In genomic region chr10:102632394-102633062, GRCh38 we compare ENCODE assay signal across 8 cellular contexts. TPM values are rescaled to one million over a fixed set of nuclear protein-coding genes. Genes with fewer than 3 reads are reported as not detected.
A peak's percentile ranks its signal among the peaks of the same experiment; 100 is the strongest.
DNase-seq lines count a peak whose midpoint lies in the region; ATAC-seq and TF ChIP-seq lines count a peak whose summit lies in the region.
"Had no signal": no experiment of that assay in that cellular context is flagged by ENCODE, and none has a peak within 500 bp of the region (broad histone marks: within the 10 kb centered on the region; RNA-seq: fewer than 3 reads in every experiment).

No MANE protein-coding gene starts in this region.

- peak overlapping the region; percentile 57 for H3K4me3 Mint-ChIP-seq in activated T-helper 17 cell treated with anti-CD3 and anti-CD28 coated beads, Interleukin-2, amount 50 U/mL, for 72 hours
- no peak overlapping the region for H3K4me3 Mint-ChIP-seq in Caco-2 (ENCODE audit: unreplicated experiment)

- peaks cover 31% of the 10 kb centered on the region for H3K4me1 Mint-ChIP-seq in activated T-helper 17 cell treated with anti-CD3 and anti-CD28 coated beads, Interleukin-2, amount 50 U/mL, for 72 hours
- peaks cover 44% of the 10 kb centered on the region for H3K4me1 Mint-ChIP-seq in Caco-2 (ENCODE audit: low read depth, unreplicated experiment)

- H2BK15ac ChIP-seq in IMR-90 (ENCODE audit: low read depth, low read length), result peak overlapping the region; percentile 91

- H3K9me1 ChIP-seq in IMR-90 (ENCODE audit: insufficient read depth, low read length), result peaks cover 47% of the 10 kb centered on the region

- no peaks in the 10 kb centered on the region for H3K27me3 Mint-ChIP-seq in activated T-helper 17 cell treated with anti-CD3 and anti-CD28 coated beads, Interleukin-2, amount 50 U/mL, for 72 hours
- H3K27me3 Mint-ChIP-seq in Caco-2 (ENCODE audit: insufficient read depth, unreplicated experiment), result no peaks in the 10 kb centered on the region

- H2BK20ac ChIP-seq in IMR-90 (ENCODE audit: low read depth, low read length), result peak overlapping the region; percentile 94

- peak overlapping the region; percentile 66 for H3K9ac ChIP-seq in IMR-90 (ENCODE audit: low read depth, low read length)

- H3K4ac ChIP-seq in IMR-90 (ENCODE audit: low read depth, low read length), result peak overlapping the region; percentile 98

- CTCF ChIA-PET in IMR-90 (lab: Yijun Ruan, JAX) (interaction anchor here (0.7 to 0.9 kb wide), 4 partner anchors 9 to 52 kb away, joined by 3 read pairs; no protein-coding TSS in a partner anchor), Caco-2 (lab: Charles Lee) (no interaction called here)

- no peaks in the 10 kb centered on the region for H3K27me3 ChIP-seq in IMR-90 (ENCODE audit: control insufficient read depth, insufficient read depth, low read length)
- no peaks in the 10 kb centered on the region for H3K27me3 ChIP-seq in Caco-2 (replicated peaks; ENCODE audit: control insufficient read depth, insufficient read depth, low read length)

- DNase-seq in IMR-90 (peak; percentile 52), left cardiac atrium (peak; percentile 40), AG08396 (ENCODE audit: low spot score) (no peak), Caco-2 (no peak)
- no peak for DNase-seq in stimulated activated naive CD8-positive, alpha-beta T cell treated with anti-CD3 and anti-CD28 coated beads, Interleukin-15, Interleukin-2, amounts not matched to agents 100 U/mL and 50 U/mL, for 24 hours

- H3K56ac ChIP-seq in IMR-90 (ENCODE audit: extremely low read depth, insufficient read depth, low read length), result peak overlapping the region; percentile 98

- BruUV-seq in IMR-90 (replicated peaks; lab: Mats Ljungman, UMichigan) (no TSS peak), Caco-2 (replicated peaks; lab: Mats Ljungman, UMichigan) (no TSS peak)

- ATAC-seq in IMR-90 (ENCODE audit: low read depth) (peak; percentile 9), left cardiac atrium (peak; percentile 48 to 64), GM21447 (IDR thresholded peaks at IDR 0.05; ENCODE audit: unreplicated experiment) (no peak)
- ATAC-seq in activated T-helper 17 cell treated with anti-CD3 and anti-CD28 coated beads, Interleukin-2, amount 50 U/mL, for 72 hours (replicated peaks), result peak; percentile 35
- ATAC-seq in stimulated activated naive CD8-positive, alpha-beta T cell treated with anti-CD3 and anti-CD28 coated beads, Interleukin-15, Interleukin-2, amounts not matched to agents 100 U/mL and 50 U/mL, for 24 hours, result peak; percentile 62
- ATAC-seq: K562 had no signal

- peak overlapping the region; percentile 96 for H3K27ac ChIP-seq in IMR-90 (ENCODE audit: insufficient read depth, low read length)

- H2BK120ac ChIP-seq in IMR-90 (ENCODE audit: low read depth, low read length), result peak overlapping the region; percentile 99

- peak overlapping the region; percentile 63 for H4K5ac ChIP-seq in IMR-90 (ENCODE audit: low read depth, low read length)

- H3K9me3 ChIP-seq in IMR-90 (ENCODE audit: control insufficient read depth, insufficient read depth, low read length), result no peaks in the 10 kb centered on the region
- no peaks in the 10 kb centered on the region for H3K9me3 ChIP-seq in Caco-2

- no peak for TF ChIP-seq RAD21 in IMR-90 (IDR thresholded peaks at IDR 0.05; ENCODE audit: low read length)

- H4K20me1 ChIP-seq in IMR-90 (ENCODE audit: insufficient read depth, low read length), result no peaks in the 10 kb centered on the region

- POLR2A ChIA-PET in IMR-90 (lab: Charles Lee; ENCODE audit: unreplicated experiment) (no interaction called here), Caco-2 (lab: Charles Lee) (interaction anchor here (0.6 kb wide), 1 partner anchor 458 kb away, joined by 4 read pairs; no protein-coding TSS in a partner anchor)

- peak overlapping the region; percentile 74 to 90 for H4K8ac ChIP-seq in IMR-90 (ENCODE audit: low read depth in 2 of 2, low read length in 2 of 2)

- H2AK9ac ChIP-seq in IMR-90 (replicated peaks; ENCODE audit: low read depth, low read length, poor library complexity), result peak overlapping the region; percentile 86

- peak overlapping the region; percentile 3 for H2AFZ ChIP-seq in IMR-90 (replicated peaks; ENCODE audit: low read length, poor library complexity)

- in situ Hi-C loops in IMR-90 (cut with MboI; ENCODE audit: low sequenced_read_pairs), result no loop called here

- peak overlapping the region; percentile 93 for H3K27ac Mint-ChIP-seq in activated T-helper 17 cell treated with anti-CD3 and anti-CD28 coated beads, Interleukin-2, amount 50 U/mL, for 72 hours
- H3K27ac Mint-ChIP-seq in Caco-2 (ENCODE audit: unreplicated experiment), result no peak overlapping the region

- peak overlapping the region; percentile 100 for H2BK5ac ChIP-seq in IMR-90 (ENCODE audit: low read depth, low read length, poor library complexity, severe bottlenecking)

- no CpG with 5 or more reads among the region's 3 CpGs for WGBS in IMR-90 (ENCODE audit: extremely low coverage in 2 of 2, insufficient read length in 1 of 2), 2 experiments

- H3K4me2 ChIP-seq in IMR-90 (ENCODE audit: low read depth, low read length), result peak overlapping the region; percentile 40

- no peak for TF ChIP-seq CTCF in IMR-90 (conservative IDR thresholded peaks at IDR 0.05; ENCODE audit: low read depth, low read length)
- no peak for TF ChIP-seq CTCF in Caco-2 (IDR thresholded peaks at IDR 0.05; ENCODE audit: insufficient read depth in 1 of 2, low read depth in 1 of 2, low read length in 1 of 2, severe bottlenecking in 1 of 2, unreplicated experiment in 1 of 2)

- peak overlapping the region; percentile 65 for H3K18ac ChIP-seq in IMR-90 (ENCODE audit: low read depth, low read length)

- TF ChIP-seq POLR2A in IMR-90 (IDR thresholded peaks at IDR 0.05; ENCODE audit: low read depth, low read length), result no peak

- H3K4me1 ChIP-seq in IMR-90 (ENCODE audit: control insufficient read depth, insufficient read depth, low read length), result peaks cover 70% of the 10 kb centered on the region
- peaks cover 42% of the 10 kb centered on the region for H3K4me1 ChIP-seq in Caco-2

- dilution Hi-C loops in IMR-90 (cut with HindIII; ENCODE audit: low sequenced_read_pairs, unreplicated experiment), result no loop called here

- no peaks in the 10 kb centered on the region for H3K9me3 Mint-ChIP-seq in activated T-helper 17 cell treated with anti-CD3 and anti-CD28 coated beads, Interleukin-2, amount 50 U/mL, for 72 hours
- no peaks in the 10 kb centered on the region for H3K9me3 Mint-ChIP-seq in Caco-2 (ENCODE audit: unreplicated experiment)

- H3K14ac ChIP-seq in IMR-90 (replicated peaks; ENCODE audit: low read depth, low read length), result peak overlapping the region; percentile 91

- H3K79me1 ChIP-seq in IMR-90 (ENCODE audit: low read depth in 1 of 2, low read length in 2 of 2), result peaks cover 20 to 61% of the 10 kb centered on the region in 2 experiments

- H3K36me3 Mint-ChIP-seq in activated T-helper 17 cell treated with anti-CD3 and anti-CD28 coated beads, Interleukin-2, amount 50 U/mL, for 72 hours (ENCODE audit: low read depth), result no peaks in the 10 kb centered on the region
- H3K36me3 Mint-ChIP-seq in Caco-2 (ENCODE audit: insufficient read depth, unreplicated experiment), result peaks cover 5% of the 10 kb centered on the region

- intact Hi-C loops in IMR-90 (cut with micrococcal nuclease) (no loop called here), left cardiac atrium (cut with DNase I) (no loop called here), Caco-2 (cut with micrococcal nuclease; ENCODE audit: unreplicated experiment) (no loop called here)

- H3K4me3 ChIP-seq in IMR-90 (ENCODE audit: insufficient read depth, low read depth, low read length), result no peak overlapping the region
- H3K4me3 ChIP-seq in Caco-2 (ENCODE audit: low read depth, low read length), result no peak overlapping the region
- H3K4me3 ChIP-seq: K562 had no signal

- peak overlapping the region; percentile 95 for H3K23ac ChIP-seq in IMR-90 (ENCODE audit: low read depth, low read length)

- peaks cover 2% of the 10 kb centered on the region; the same call in 1 of the 2 replicates for H3K36me3 ChIP-seq in IMR-90 (ENCODE audit: control insufficient read depth, insufficient read depth, low read length)
- no peaks in the 10 kb centered on the region for H3K36me3 ChIP-seq in Caco-2 (ENCODE audit: control insufficient read depth, insufficient read depth, low read length)

- H2AK5ac ChIP-seq in IMR-90 (ENCODE audit: low read depth, low read length), result peak overlapping the region; percentile 100

- H4K91ac ChIP-seq in IMR-90 (ENCODE audit: insufficient read depth, low read depth, low read length), result peak overlapping the region; percentile 96

TF ChIP-seq in IMR-90, 13 proteins besides CTCF, POLR2A, EP300 and RAD21:
- TF ChIP-seq MAFK (IDR thresholded peaks at IDR 0.05; ENCODE audit: low read depth, low read length) (no peak), RCOR1 (IDR thresholded peaks at IDR 0.05; ENCODE audit: insufficient replicate concordance, low read length) (no peak), CEBPB (IDR thresholded peaks at IDR 0.05; ENCODE audit: low read depth, low read length) (no peak), MXI1 (IDR thresholded peaks at IDR 0.05; ENCODE audit: borderline replicate concordance, low read depth, low read length) (no peak), SMC3 (IDR thresholded peaks at IDR 0.05; ENCODE audit: low read depth, low read length) (no peak), USF2 (IDR thresholded peaks at IDR 0.05; ENCODE audit: low read depth, low read length) (no peak), NFE2L2 (IDR thresholded peaks at IDR 0.05; ENCODE audit: low read depth, low read length) (no peak), MAZ (IDR thresholded peaks at IDR 0.05; ENCODE audit: borderline replicate concordance, low read depth, low read length) (no peak)

RNA-seq across cellular contexts. Expression of gene TRIM8, which starts 11.8 kb away (rescaled TPM):
- total RNA-seq in IMR-90 (2012; rRNA removed), result 25.5 and 30.0 TPM in 2 replicates
- 124 and 126 TPM in 2 replicates for polyA plus RNA-seq in IMR-90 (2012; rRNA removed)
- 102 and 174 TPM in 2 replicates for polyA plus RNA-seq in IMR-90 (2012; cell fraction: cytosol; rRNA removed)
- 82.9 and 135 TPM in 2 replicates for polyA plus RNA-seq in IMR-90 (2012; cell fraction: nucleus; rRNA removed; ENCODE audit: low replicate concordance)
- total RNA-seq in activated T-helper 17 cell treated with anti-CD3 and anti-CD28 coated beads, Interleukin-2, amount 50 U/mL, for 72 hours, result 10 to 100 TPM; 60.0 to 73.9 TPM
- 100 to 1,000 TPM; 104 to 108 TPM for total RNA-seq in left cardiac atrium
- total RNA-seq in Caco-2 (2022), result 40.9 and 44.4 TPM in 2 replicates

Comparison
In these comparisons a context has a peak if more than half of its experiments do, and no peak if none do; other contexts are left out.
1. DNase-seq: peak in IMR-90 (single experiment) and left cardiac atrium (single experiment); none in stimulated activated naive CD8-positive, alpha-beta T cell treated with anti-CD3 and anti-CD28 coated beads, Interleukin-15, Interleukin-2, amounts not matched to agents 100 U/mL and 50 U/mL, for 24 hours (single experiment), AG08396 (single experiment) and Caco-2 (0 of 2).